8 cellular contexts compared by ENCODE assay signal in genomic region chr16:23509763-23510153, GRCh38. TPM values are rescaled to one million over a fixed set of nuclear protein-coding genes. Genes with fewer than 3 reads are reported as not detected.
DNase-seq lines count a peak whose midpoint lies in the region; ATAC-seq lines count a peak whose summit lies in the region.

No MANE protein-coding gene starts in this region.

- ATAC-seq in GM21515 (IDR thresholded peaks at IDR 0.05; ENCODE audit: unreplicated experiment) = peak; percentile 4
- ATAC-seq in left ventricle myocardium superior = peak; percentile 57
- ATAC-seq in GM18858 (IDR thresholded peaks at IDR 0.05; ENCODE audit: unreplicated experiment) = no peak

- peak overlapping the region; percentile 87 for H3K27ac Mint-ChIP-seq in activated naive CD8-positive, alpha-beta T cell

- H3K27ac ChIP-seq in BLaER1 = peak overlapping the region; percentile 94

- intact Hi-C loops in left ventricle myocardium superior (cut with micrococcal nuclease) = no loop called here

- peak overlapping the region; percentile 91 for H3K4me3 ChIP-seq in BLaER1

- peaks cover 59% of the 10 kb centered on the region for H3K4me1 Mint-ChIP-seq in activated naive CD8-positive, alpha-beta T cell (ENCODE audit: low read depth)

- H3K9me3 Mint-ChIP-seq in activated naive CD8-positive, alpha-beta T cell (ENCODE audit: low read depth) = no peaks in the 10 kb centered on the region

- H4K20me1 ChIP-seq in BLaER1 = peaks cover 50% of the 10 kb centered on the region

- peak overlapping the region; percentile 92 for H3K9ac ChIP-seq in BLaER1

- H3K9me3 ChIP-seq in BLaER1 = no peaks in the 10 kb centered on the region

- H3K4me2 ChIP-seq in BLaER1 = peak overlapping the region; percentile 95

- no peaks in the 10 kb centered on the region for H3K27me3 Mint-ChIP-seq in activated naive CD8-positive, alpha-beta T cell

- H3K27me3 ChIP-seq in BLaER1 = no peaks in the 10 kb centered on the region

- peak overlapping the region; percentile 93 for H3K4me3 Mint-ChIP-seq in activated naive CD8-positive, alpha-beta T cell

- DNase-seq in NCI-H748 treated with DMSO at 0.1 percent for 48 hours (lab: John Stamatoyannopoulos, UW) (peak; percentile 21), left ventricle myocardium superior (no peak), renal cortical epithelial cell (ENCODE audit: low read depth) (peak; percentile 31), NCI-H2196 treated with DMSO at 0.1 percent for 48 hours (lab: John Stamatoyannopoulos, UW; ENCODE audit: unreplicated experiment) (no peak)

- peaks cover 8% of the 10 kb centered on the region for H3K36me3 Mint-ChIP-seq in activated naive CD8-positive, alpha-beta T cell

- peaks cover 22% of the 10 kb centered on the region for H3K36me3 ChIP-seq in BLaER1

- H3K4me1 ChIP-seq in BLaER1 = peaks cover 60% of the 10 kb centered on the region

RNA-seq across cellular contexts. Expression of gene GGA2, which starts 0.5 kb away (rescaled TPM):
- total RNA-seq in left ventricle myocardium superior = 52.1 TPM
- 15.8 and 33.8 TPM in 2 replicates for total RNA-seq in renal cortical epithelial cell

RNA-seq across cellular contexts. Expression of gene EARS2, which starts 47.4 kb away (rescaled TPM):
- total RNA-seq in left ventricle myocardium superior = 22.0 TPM
- 37.2 and 45.3 TPM in 2 replicates for total RNA-seq in renal cortical epithelial cell

RNA-seq across cellular contexts. Expression of gene UBFD1, which starts 47.8 kb away (rescaled TPM):
- total RNA-seq in left ventricle myocardium superior = 73.8 TPM
- total RNA-seq in renal cortical epithelial cell = 107 and 193 TPM in 2 replicates

RNA-seq across cellular contexts. Expression of gene COG7, which starts 56.8 kb away (rescaled TPM):
- total RNA-seq in left ventricle myocardium superior (11.3 TPM), renal cortical epithelial cell (9.9 and 24.9 TPM in 2 replicates)

Comparison
In these comparisons a context has a peak if more than half of its experiments do, and no peak if none do; other contexts are left out.
1. DNase-seq: peak in NCI-H748 treated with DMSO at 0.1 percent for 48 hours (single experiment) and renal cortical epithelial cell (single experiment); none in left ventricle myocardium superior (single experiment) and NCI-H2196 treated with DMSO at 0.1 percent for 48 hours (single experiment).